15 cellular contexts compared by ENCODE assay signal in genomic region chr13:29448124-29448685, GRCh38.
"Had no signal": no experiment of that assay in that cellular context is flagged by ENCODE, and none has a peak within 500 bp of the region (broad histone marks: within the 10 kb centered on the region; RNA-seq: fewer than 3 reads in every experiment).

No MANE protein-coding gene starts in this region.

- H3K4me1 ChIP-seq: tibial artery, vagina had no signal

- H3K27ac Mint-ChIP-seq: activated B cell treated with CpG ODN at 0.5 μM for 24 hours; activated CD8-positive, alpha-beta T cell treated with anti-CD3 and anti-CD28 coated beads for 36 hours; activated naive CD8-positive, alpha-beta T cell; stimulated activated effector memory CD8-positive, alpha-beta T cell treated with anti-CD3 and anti-CD28 coated beads, Interleukin-12 subunit alpha, Interleukin-12 subunit beta, amount 100 ng/mL, for 72 hours; T-helper 17 cell had no signal

- ATAC-seq: activated CD8-positive, alpha-beta T cell treated with anti-CD3 and anti-CD28 coated beads for 36 hours; activated T-cell treated with anti-CD3 and anti-CD28 coated beads, Interleukin-2, amount 50 U/mL, for 4 hours; stimulated activated effector memory CD8-positive, alpha-beta T cell treated with anti-CD3 and anti-CD28 coated beads, Interleukin-12 subunit alpha, Interleukin-12 subunit beta, amount 100 ng/mL, for 72 hours; T-helper 17 cell had no signal

- H3K9me3 ChIP-seq: esophagus squamous epithelium, tibial artery, vagina had no signal

- H3K4me3 ChIP-seq: coronary artery, esophagus squamous epithelium, tibial artery, vagina had no signal

- H3K9me3 Mint-ChIP-seq: activated B cell treated with CpG ODN at 0.5 μM for 24 hours; activated CD8-positive, alpha-beta T cell treated with anti-CD3 and anti-CD28 coated beads for 36 hours; activated T-cell treated with anti-CD3 and anti-CD28 coated beads, Interleukin-2, amount 50 U/mL, for 4 hours; central memory CD8-positive, alpha-beta T cell; neural crest cell; stimulated activated effector memory CD8-positive, alpha-beta T cell treated with anti-CD3 and anti-CD28 coated beads, Interleukin-12 subunit alpha, Interleukin-12 subunit beta, amount 100 ng/mL, for 72 hours had no signal

- H3K36me3 ChIP-seq: esophagus squamous epithelium, tibial artery, vagina had no signal

- H3K27me3 ChIP-seq: tibial artery, vagina had no signal

- H3K36me3 Mint-ChIP-seq: activated naive CD8-positive, alpha-beta T cell; stimulated activated effector memory CD8-positive, alpha-beta T cell treated with anti-CD3 and anti-CD28 coated beads, Interleukin-12 subunit alpha, Interleukin-12 subunit beta, amount 100 ng/mL, for 72 hours had no signal

- DNase-seq: activated B cell treated with CpG ODN at 0.5 μM for 24 hours; activated CD4-positive, alpha-beta T cell treated with anti-CD3 and anti-CD28 coated beads for 48 hours; activated CD8-positive, alpha-beta T cell treated with anti-CD3 and anti-CD28 coated beads for 36 hours; activated effector memory CD4-positive, alpha-beta T cell treated with anti-CD3 and anti-CD28 coated beads, Interleukin-2, amount 50 U/mL, for 16 hours; activated T-cell treated with anti-CD3 and anti-CD28 coated beads, Interleukin-2, amount 50 U/mL, for 4 hours; amniotic stem cell; esophagus squamous epithelium; T-helper 17 cell; tibial artery had no signal

- H3K4me3 Mint-ChIP-seq: activated B cell treated with CpG ODN at 0.5 μM for 24 hours; activated CD8-positive, alpha-beta T cell treated with anti-CD3 and anti-CD28 coated beads for 36 hours; activated naive CD8-positive, alpha-beta T cell; activated T-cell treated with anti-CD3 and anti-CD28 coated beads, Interleukin-2, amount 50 U/mL, for 4 hours; central memory CD8-positive, alpha-beta T cell; neural crest cell; stimulated activated effector memory CD8-positive, alpha-beta T cell treated with anti-CD3 and anti-CD28 coated beads, Interleukin-12 subunit alpha, Interleukin-12 subunit beta, amount 100 ng/mL, for 72 hours; T-helper 17 cell had no signal

- H3K4me1 Mint-ChIP-seq: activated B cell treated with CpG ODN at 0.5 μM for 24 hours; central memory CD8-positive, alpha-beta T cell; neural crest cell; stimulated activated effector memory CD8-positive, alpha-beta T cell treated with anti-CD3 and anti-CD28 coated beads, Interleukin-12 subunit alpha, Interleukin-12 subunit beta, amount 100 ng/mL, for 72 hours; T-helper 17 cell had no signal

- H3K27ac ChIP-seq: coronary artery, esophagus squamous epithelium, tibial artery, vagina had no signal
